Comparison of ENCODE assay signal across 14 cellular contexts in genomic region chr12:57738142-57738474, GRCh38. TPM values are rescaled to one million over a fixed set of nuclear protein-coding genes. Genes with fewer than 3 reads are reported as not detected.
DNase-seq lines count a peak whose midpoint lies in the region; ATAC-seq and TF ChIP-seq lines count a peak whose summit lies in the region.
"Had no signal": no experiment of that assay in that cellular context is flagged by ENCODE, and none has a peak within 500 bp of the region (broad histone marks: within the 10 kb centered on the region; RNA-seq: fewer than 3 reads in every experiment).

No MANE protein-coding gene starts in this region.

- H3K9me3 ChIP-seq in left ventricle myocardium inferior (replicated peaks) (no peaks in the 10 kb centered on the region), esophagus squamous epithelium (no peaks in the 10 kb centered on the region), neuron (ENCODE audit: low read length) (no peaks in the 10 kb centered on the region), aorta (ENCODE audit: control insufficient read depth, low read length) (no peaks in the 10 kb centered on the region)

- TF ChIP-seq POLR2A in esophagus squamous epithelium (IDR thresholded peaks at IDR 0.05) = no peak

- ATAC-seq in Right ventricle myocardium inferior (no peak), aorta (ENCODE audit: low FRiP score) (no peak), GM21360 (IDR thresholded peaks at IDR 0.05; ENCODE audit: unreplicated experiment) (no peak), GM18519 (IDR thresholded peaks at IDR 0.05; ENCODE audit: low FRiP score, unreplicated experiment) (no peak)
- ATAC-seq in stimulated activated effector memory CD8-positive, alpha-beta T cell treated with anti-CD3 and anti-CD28 coated beads, Interleukin-12 subunit alpha, Interleukin-12 subunit beta, amount 100 ng/mL, for 72 hours = no peak

- no CpG with 5 or more reads among the region's 36 CpGs for WGBS in esophagus squamous epithelium, 2 donors
- WGBS in aorta, 2 donors = 0 to 5% methylated on average over 1 to 36 of the region's 36 CpGs

- H3K36me3 Mint-ChIP-seq in stimulated activated effector memory CD8-positive, alpha-beta T cell treated with anti-CD3 and anti-CD28 coated beads, Interleukin-12 subunit alpha, Interleukin-12 subunit beta, amount 100 ng/mL, for 72 hours = peaks cover 44% of the 10 kb centered on the region

- peaks cover 47% of the 10 kb centered on the region for H3K4me1 ChIP-seq in left ventricle myocardium inferior
- peaks cover 25 to 52% (median 31%) of the 10 kb centered on the region in 3 donors for H3K4me1 ChIP-seq in esophagus squamous epithelium
- H3K4me1 ChIP-seq in neuron (ENCODE audit: insufficient read depth, low read length) = peaks cover 45% of the 10 kb centered on the region
- no peaks in the 10 kb centered on the region for H3K4me1 ChIP-seq in aorta (ENCODE audit: control insufficient read depth in 1 of 2, insufficient read depth in 2 of 2, low read length in 2 of 2)

- H3K4me3 Mint-ChIP-seq in stimulated activated effector memory CD8-positive, alpha-beta T cell treated with anti-CD3 and anti-CD28 coated beads, Interleukin-12 subunit alpha, Interleukin-12 subunit beta, amount 100 ng/mL, for 72 hours = no peak overlapping the region
- H3K4me3 Mint-ChIP-seq: IgD-negative memory B cell; naive B cell; stimulated activated naive CD8-positive, alpha-beta T cell treated with anti-CD3 and anti-CD28 coated beads, Interleukin-15, Interleukin-2, amounts not matched to agents 100 ng/mL and 50 ng/mL, for 24 hours had no signal

- intact Hi-C loops in left ventricle myocardium inferior (cut with micrococcal nuclease) = no loop called here
- intact Hi-C loops in Right ventricle myocardium inferior (cut with DNase I) = no loop called here
- intact Hi-C loops in esophagus squamous epithelium (cut with DNase I) = no loop called here
- intact Hi-C loops in aorta (cut with DNase I) = no loop called here

- no peak overlapping the region for H3K27ac Mint-ChIP-seq in stimulated activated effector memory CD8-positive, alpha-beta T cell treated with anti-CD3 and anti-CD28 coated beads, Interleukin-12 subunit alpha, Interleukin-12 subunit beta, amount 100 ng/mL, for 72 hours
- H3K27ac Mint-ChIP-seq: IgD-negative memory B cell; stimulated activated naive CD8-positive, alpha-beta T cell treated with anti-CD3 and anti-CD28 coated beads, Interleukin-15, Interleukin-2, amounts not matched to agents 100 ng/mL and 50 ng/mL, for 24 hours had no signal

- TF ChIP-seq CTCF in left ventricle myocardium inferior (IDR thresholded peaks at IDR 0.05; ENCODE audit: borderline replicate concordance) (no peak), esophagus squamous epithelium (IDR thresholded peaks at IDR 0.05) (no peak)

- H3K36me3 ChIP-seq in left ventricle myocardium inferior (no peaks in the 10 kb centered on the region), esophagus squamous epithelium (peaks cover 0 to 9% (median 0%) of the 10 kb centered on the region in 3 donors), neuron (ENCODE audit: insufficient read depth, low read length) (no peaks in the 10 kb centered on the region), aorta (ENCODE audit: control insufficient read depth in 1 of 2, insufficient read depth in 2 of 2, low read length in 1 of 2) (no peaks in the 10 kb centered on the region)

- peak overlapping the region; percentile 68 for H3K4me3 ChIP-seq in left ventricle myocardium inferior
- H3K4me3 ChIP-seq in esophagus squamous epithelium = peak overlapping the region; percentile 1 to 58 (median 24)
- H3K4me3 ChIP-seq in neuron (ENCODE audit: low read length) = peak overlapping the region; percentile 61
- peak overlapping the region; percentile 21 to 41 for H3K4me3 ChIP-seq in aorta (ENCODE audit: low read length in 2 of 2)

- H3K4me1 Mint-ChIP-seq in stimulated activated effector memory CD8-positive, alpha-beta T cell treated with anti-CD3 and anti-CD28 coated beads, Interleukin-12 subunit alpha, Interleukin-12 subunit beta, amount 100 ng/mL, for 72 hours = peaks cover 57% of the 10 kb centered on the region

- H3K27me3 ChIP-seq in left ventricle myocardium inferior (ENCODE audit: low read depth) = peaks cover 95% of the 10 kb centered on the region
- peaks cover 26 to 93% (median 38%) of the 10 kb centered on the region in 4 donors for H3K27me3 ChIP-seq in esophagus squamous epithelium
- H3K27me3 ChIP-seq in neuron (ENCODE audit: insufficient read depth, low read length) = no peaks in the 10 kb centered on the region
- H3K27me3 ChIP-seq in aorta (ENCODE audit: control insufficient read depth in 1 of 2, insufficient read depth in 2 of 2, low read length in 1 of 2) = no peaks in the 10 kb centered on the region

- H3K9me3 Mint-ChIP-seq in stimulated activated effector memory CD8-positive, alpha-beta T cell treated with anti-CD3 and anti-CD28 coated beads, Interleukin-12 subunit alpha, Interleukin-12 subunit beta, amount 100 ng/mL, for 72 hours = no peaks in the 10 kb centered on the region
- H3K9me3 Mint-ChIP-seq: IgD-negative memory B cell; naive B cell; stimulated activated naive CD8-positive, alpha-beta T cell treated with anti-CD3 and anti-CD28 coated beads, Interleukin-15, Interleukin-2, amounts not matched to agents 100 ng/mL and 50 ng/mL, for 24 hours had no signal

- peak overlapping the region; percentile 77 for H3K27ac ChIP-seq in left ventricle myocardium inferior (replicated peaks)
- H3K27ac ChIP-seq in esophagus squamous epithelium = no peak overlapping the region
- no peak overlapping the region for H3K27ac ChIP-seq in aorta (ENCODE audit: low read depth in 1 of 2, low read length in 2 of 2)

- peak overlapping the region; percentile 18 for H2AFZ ChIP-seq in neuron (ENCODE audit: low read depth, low read length)

- no peak for DNase-seq in left ventricle myocardium inferior
- DNase-seq in Right ventricle myocardium inferior (ENCODE audit: missing footprints) = no peak
- DNase-seq in esophagus squamous epithelium (lab: John Stamatoyannopoulos, UW) = no peak
- DNase-seq in aorta = no peak
- no peak for DNase-seq in stimulated activated effector memory CD8-positive, alpha-beta T cell treated with anti-CD3 and anti-CD28 coated beads, Interleukin-12 subunit alpha, Interleukin-12 subunit beta, amount 100 ng/mL, for 72 hours (ENCODE audit: low spot score in 2 of 2)
- DNase-seq: effector memory CD4-positive, alpha-beta T cell; naive B cell; NCI-H2029; NK-92 treated with Interleukin-12 subunit alpha and Interleukin-12 subunit beta, amount 100 ng/mL, for 24 hours had no signal

RNA-seq across cellular contexts. Expression of gene AGAP2, which starts 0.4 kb away (rescaled TPM):
- total RNA-seq in left ventricle myocardium inferior (6.5 TPM), Right ventricle myocardium inferior (7.8 TPM), esophagus squamous epithelium (1 to 10 TPM in 3 of 4 donors, under 1 TPM in 1; 0.88 to 2.3 (median 1.3) TPM), aorta (1 to 10 TPM; 2.6 to 3.6 TPM)
- polyA plus RNA-seq in aorta = under 1 TPM; 0.18 to 0.88 TPM

RNA-seq across cellular contexts. Expression of gene TSPAN31, which starts 6.7 kb away (rescaled TPM):
- total RNA-seq in left ventricle myocardium inferior (27.2 TPM), Right ventricle myocardium inferior (27.9 TPM), esophagus squamous epithelium (10 to 100 TPM; 37.2 to 62.5 (median 40.2) TPM), aorta (10 to 100 TPM; 31.4 to 37.6 TPM)
- 10 to 100 TPM; 27.4 to 40.6 TPM for polyA plus RNA-seq in aorta

RNA-seq across cellular contexts. Expression of gene CDK4, which starts 14.0 kb away (rescaled TPM):
- total RNA-seq in left ventricle myocardium inferior = 41.3 TPM
- total RNA-seq in Right ventricle myocardium inferior = 42.3 TPM
- total RNA-seq in esophagus squamous epithelium = 10 to 100 TPM; 42.8 to 96.9 (median 60.4) TPM
- 10 to 100 TPM; 54.6 to 55.0 TPM for total RNA-seq in aorta
- polyA plus RNA-seq in aorta = 10 to 100 TPM; 44.7 to 60.4 TPM

RNA-seq across cellular contexts. Expression of gene MARCHF9, which starts 16.8 kb away (rescaled TPM):
- total RNA-seq in left ventricle myocardium inferior = 13.8 TPM
- total RNA-seq in Right ventricle myocardium inferior = 14.5 TPM
- 1 to 10 TPM; 3.6 to 8.4 (median 5.3) TPM for total RNA-seq in esophagus squamous epithelium
- 10 to 100 TPM; 10.8 to 17.1 TPM for total RNA-seq in aorta
- 10 to 100 TPM in 1 of 2 donors, 1 to 10 TPM in 1; 4.8 to 29.9 TPM for polyA plus RNA-seq in aorta

RNA-seq across cellular contexts. Expression of gene CYP27B1, which starts 28.8 kb away (rescaled TPM):
- not detected for total RNA-seq in left ventricle myocardium inferior
- total RNA-seq in Right ventricle myocardium inferior = 0.49 TPM
- 1 to 10 TPM in 2 of 4 donors, under 1 TPM in 2; 0.18 to 1.7 (median 1.1) TPM for total RNA-seq in esophagus squamous epithelium
- total RNA-seq in aorta = 1 to 10 TPM in 1 of 2 donors, under 1 TPM in 1; 0.94 to 1.5 TPM
- polyA plus RNA-seq in aorta = under 1 TPM in 1 of 2 donors, not detected in 1; 0.28 TPM
